1 cellular context compared by ENCODE assay signal in the genomic region with DNA sequence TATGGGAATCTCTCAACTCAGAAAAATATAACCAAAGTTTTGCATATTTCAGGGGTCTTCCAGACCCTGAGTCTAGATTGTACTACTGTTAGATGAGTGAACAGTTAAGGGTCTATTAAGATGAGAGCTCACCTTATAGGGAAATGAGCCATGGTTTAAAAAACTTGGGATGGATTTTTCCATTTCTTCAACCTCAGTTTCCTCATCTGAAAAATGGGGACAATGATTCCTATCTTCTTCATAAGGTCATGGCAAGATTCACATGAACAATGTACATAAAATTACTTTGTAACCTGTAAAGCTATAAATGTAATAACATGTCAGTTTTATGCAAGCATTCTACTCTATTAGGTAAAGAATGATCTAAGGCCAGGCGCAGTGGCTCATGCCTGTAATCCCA.
A peak's percentile ranks its signal among the peaks of the same experiment; 100 is the strongest.
TF ChIP-seq lines count a peak whose summit lies in the region.

No MANE protein-coding gene starts in this region.

TF ChIP-seq in HepG2, 621 proteins besides CTCF, POLR2A, EP300 and RAD21:
- TF ChIP-seq KLF9 (CRISPR knock-in tag; IDR thresholded peaks at IDR 0.05; ENCODE audit: low read depth), result no peak
- peak; percentile 79 for TF ChIP-seq ZNF629 (CRISPR knock-in tag; conservative IDR thresholded peaks at IDR 0.05)
- TF ChIP-seq ZNF639 (CRISPR knock-in tag; conservative IDR thresholded peaks at IDR 0.05), result no peak
- TF ChIP-seq MZF1 (CRISPR knock-in tag; IDR thresholded peaks at IDR 0.05; ENCODE audit: borderline replicate concordance), result no peak
